In the genomic region with DNA sequence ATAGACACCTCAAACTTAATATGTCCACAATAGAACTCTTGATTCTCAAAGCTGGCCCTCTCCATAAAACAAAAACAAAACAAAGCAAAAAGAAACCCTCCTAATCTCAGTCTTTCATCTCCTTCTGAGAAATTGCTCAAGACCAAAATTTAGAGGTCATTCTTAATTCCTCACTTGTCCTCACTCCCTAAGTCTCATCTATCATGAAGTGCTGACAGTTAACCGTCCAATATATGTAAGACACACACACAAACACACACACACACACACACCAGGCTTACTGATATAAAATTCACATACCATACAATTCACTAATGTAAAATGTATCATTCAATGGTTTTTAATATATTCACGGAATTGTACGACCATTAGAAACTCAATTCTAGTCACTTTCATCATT, we compare ENCODE assay signal across 17 cellular contexts. TPM values are rescaled to one million over a fixed set of nuclear protein-coding genes. Genes with fewer than 3 reads are reported as not detected.
DNase-seq lines count a peak whose midpoint lies in the region; ATAC-seq, FAIRE-seq and TF ChIP-seq lines count a peak whose summit lies in the region.
"Had no signal": no experiment of that assay in that cellular context is flagged by ENCODE, and none has a peak within 500 bp of the region (broad histone marks: within the 10 kb centered on the region; RNA-seq: fewer than 3 reads in every experiment).

No MANE protein-coding gene starts in this region.

- peak; percentile 18 for FAIRE-seq in A549 (lab: Jason Lieb, UNC)
- FAIRE-seq: GM19239, HTR-8/SVneo had no signal

- peaks cover 15% of the 10 kb centered on the region for H3K36me3 ChIP-seq in neutrophil
- peaks cover 0 to 5% of the 10 kb centered on the region in 2 donors for H3K36me3 ChIP-seq in gastrocnemius medialis

- TF ChIP-seq CTCF in A549 (IDR thresholded peaks at IDR 0.05) (no peak), neutrophil (IDR thresholded peaks at IDR 0.05) (no peak), gastrocnemius medialis (IDR thresholded peaks at IDR 0.05 in 4 of 5, conservative IDR thresholded peaks at IDR 0.05 in 1 of 5) (no peak)

- ATAC-seq in A549 (no peak), gastrocnemius medialis (no peak), GM19397 (IDR thresholded peaks at IDR 0.05; ENCODE audit: unreplicated experiment) (no peak), HG02678 (IDR thresholded peaks at IDR 0.05; ENCODE audit: unreplicated experiment) (no peak)

- H3K27me3 ChIP-seq in neutrophil (no peaks in the 10 kb centered on the region), gastrocnemius medialis (no peaks in the 10 kb centered on the region)
- H3K27me3 ChIP-seq: BLaER1 treated with 17β-estradiol and CSF1 and Interleukin-3, amounts not matched to agents 10 nM and 100 nM had no signal

- intact Hi-C loops in gastrocnemius medialis (cut with DNase I; ENCODE audit: low total_unique reads), result no loop called here

- no peak for TF ChIP-seq POLR2A in A549 (IDR thresholded peaks at IDR 0.05; ENCODE audit: low read length)
- TF ChIP-seq POLR2A in gastrocnemius medialis (IDR thresholded peaks at IDR 0.05), result no peak

- H3K4me1 ChIP-seq in A549, result peaks cover 31% of the 10 kb centered on the region
- peaks cover 4 to 29% of the 10 kb centered on the region in 2 experiments for H3K4me1 ChIP-seq in neutrophil (ENCODE audit: control insufficient read depth in 1 of 2, insufficient read depth in 1 of 2, low read depth in 1 of 2, low read length in 1 of 2)
- peaks cover 25 to 27% of the 10 kb centered on the region in 2 donors for H3K4me1 ChIP-seq in gastrocnemius medialis

- in situ Hi-C loops in gastrocnemius medialis (cut with MboI; ENCODE audit: low sequenced_read_pairs in 4 of 4), result loop anchor here in 1 of 4 donors (10.0 kb wide), 1 partner anchor 73 kb away; no protein-coding TSS in a partner anchor

- H3K9me3 ChIP-seq in A549 (peaks cover 3% of the 10 kb centered on the region; the same call in 1 of the 3 replicates), neutrophil (no peaks in the 10 kb centered on the region), gastrocnemius medialis (no peaks in the 10 kb centered on the region)

- CTCF ChIA-PET in A549 (lab: Yijun Ruan, JAX), result no interaction called here

- WGBS in A549 (ENCODE audit: missing lambda C conversion rate), result 88% methylated on average over 3 of the region's 3 CpGs

- H3K4me3 ChIP-seq in A549 (no peak overlapping the region), neutrophil (ENCODE audit: low read depth in 1 of 2, low read length in 1 of 2) (no peak overlapping the region), gastrocnemius medialis (no peak overlapping the region)
- H3K4me3 ChIP-seq: BLaER1 treated with 17β-estradiol and CSF1 and Interleukin-3, amounts not matched to agents 10 nM and 100 nM had no signal

- TF ChIP-seq RAD21 in A549 (conservative IDR thresholded peaks at IDR 0.05 in 1 of 2, IDR thresholded peaks at IDR 0.05 in 1 of 2), result no peak

- DNase-seq in A549 (ENCODE audit: low read depth in 1 of 2, low spot score in 1 of 2) (no peak), amniotic epithelial cell (ENCODE audit: low read depth) (peak; percentile 51), gastrocnemius medialis (no peak), activated gamma-delta T cell (lab: John Stamatoyannopoulos, UW) (no peak)
- DNase-seq: 8988T; ACHN; CD4-positive, CD25-positive, alpha-beta regulatory T cell; DMS53; GF-D8; HCEC 1CT; HFFc6 had no signal

- H3K27ac ChIP-seq in A549 (no peak overlapping the region), neutrophil (peak overlapping the region; percentile 65), gastrocnemius medialis (peak overlapping the region; percentile 50 to 96 (median 75))
- H3K27ac ChIP-seq: BLaER1 treated with 17β-estradiol and CSF1 and Interleukin-3, amounts not matched to agents 10 nM and 100 nM had no signal

- no peak for TF ChIP-seq EP300 in A549 (IDR thresholded peaks at IDR 0.05)

- no peak overlapping the region for H3K4me2 ChIP-seq in A549
- H3K4me2 ChIP-seq: BLaER1 treated with 17β-estradiol and CSF1 and Interleukin-3, amounts not matched to agents 10 nM and 100 nM had no signal

- POLR2A ChIA-PET in A549 (lab: Yijun Ruan, JAX), result no interaction called here

TF ChIP-seq in A549, 52 proteins besides CTCF, POLR2A, EP300 and RAD21:
- TF ChIP-seq HOXB5 (CRISPR knock-in tag; IDR thresholded peaks at IDR 0.05), result no peak
- no peak for TF ChIP-seq MAZ (IDR thresholded peaks at IDR 0.05; ENCODE audit: borderline replicate concordance, low read depth, low read length)
- no peak for TF ChIP-seq JUN (IDR thresholded peaks at IDR 0.05)
- TF ChIP-seq CHD2 (IDR thresholded peaks at IDR 0.05; ENCODE audit: low read length, partially characterized antibody), result no peak
- no peak for TF ChIP-seq HOXB13 (CRISPR knock-in tag; IDR thresholded peaks at IDR 0.05; ENCODE audit: low read depth)
- TF ChIP-seq, protein P1, sequence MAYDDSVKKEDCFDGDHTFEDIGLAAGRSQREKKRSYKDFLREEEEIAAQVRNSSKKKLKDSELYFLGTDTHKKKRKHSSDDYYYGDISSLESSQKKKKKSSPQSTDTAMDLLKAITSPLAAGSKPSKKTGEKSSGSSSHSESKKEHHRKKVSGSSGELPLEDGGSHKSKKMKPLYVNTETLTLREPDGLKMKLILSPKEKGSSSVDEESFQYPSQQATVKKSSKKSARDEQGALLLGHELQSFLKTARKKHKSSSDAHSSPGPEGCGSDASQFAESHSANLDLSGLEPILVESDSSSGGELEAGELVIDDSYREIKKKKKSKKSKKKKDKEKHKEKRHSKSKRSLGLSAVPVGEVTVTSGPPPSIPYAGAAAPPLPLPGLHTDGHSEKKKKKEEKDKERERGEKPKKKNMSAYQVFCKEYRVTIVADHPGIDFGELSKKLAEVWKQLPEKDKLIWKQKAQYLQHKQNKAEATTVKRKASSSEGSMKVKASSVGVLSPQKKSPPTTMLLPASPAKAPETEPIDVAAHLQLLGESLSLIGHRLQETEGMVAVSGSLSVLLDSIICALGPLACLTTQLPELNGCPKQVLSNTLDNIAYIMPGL (CRISPR knock-in tag; IDR thresholded peaks at IDR 0.05; ENCODE audit: borderline replicate concordance), result no peak
- TF ChIP-seq ZNF302 (CRISPR knock-in tag; IDR thresholded peaks at IDR 0.05), result no peak
- no peak for TF ChIP-seq FOXS1 (CRISPR knock-in tag; IDR thresholded peaks at IDR 0.05)
- TF ChIP-seq SMC3 (IDR thresholded peaks at IDR 0.05), result no peak

RNA-seq across cellular contexts. Expression of a gene that starts 17.0 kb away (rescaled TPM):
- polyA plus RNA-seq in A549 (2011; rRNA removed), result 20.4 and 26.7 TPM in 2 replicates
- polyA plus RNA-seq in A549 (2012; cell fraction: cytosol; rRNA removed), result 4.1 and 4.3 TPM in 2 replicates
- 11.7 and 14.1 TPM in 2 replicates for polyA plus RNA-seq in A549 (2012; cell fraction: nucleus; rRNA removed)
- 9.6 to 12.1 TPM (median 12.0 TPM) in 3 replicates for polyA plus RNA-seq in A549 (2017; fragmentation: RNase III; extraction: RNeasy Plus Mini Kit Qiagen cat#74134 plus additional on column Dnase treatment)
- 23.6 and 32.6 TPM in 2 replicates for polyA minus RNA-seq in A549 (2011; rRNA and poly(A)+ RNA removed)
- total RNA-seq in gastrocnemius medialis, result 1,000 to 10,000 TPM; 1,040 to 1,354 (median 1,121) TPM

Comparison
In these comparisons a context has a peak if more than half of its experiments do, and no peak if none do; other contexts are left out.
1. H3K27ac ChIP-seq: peak in neutrophil (single experiment) and gastrocnemius medialis (4 of 4); none in A549 (0 of 2).